23 cellular contexts compared by ENCODE assay signal in the genomic region with DNA sequence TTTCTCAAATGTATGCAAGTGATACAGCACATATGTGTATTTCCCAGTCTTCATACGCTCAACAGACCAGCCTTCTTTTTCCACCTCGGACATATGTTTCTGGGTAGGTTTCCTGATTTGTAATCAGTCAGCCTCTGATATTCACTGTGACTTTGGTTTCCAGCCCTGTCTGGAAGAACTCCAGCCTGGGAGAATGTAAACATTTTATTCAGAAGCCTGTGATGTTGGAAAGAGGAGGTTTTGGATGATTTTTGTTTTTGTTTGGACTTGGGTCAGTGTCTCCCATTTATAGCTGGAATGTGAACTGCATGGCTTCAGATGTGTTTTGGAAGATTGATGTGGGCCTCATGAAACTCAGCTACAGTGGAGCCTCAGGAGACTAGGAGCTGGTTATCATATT.
"Had no signal": no experiment of that assay in that cellular context is flagged by ENCODE, and none has a peak within 500 bp of the region (broad histone marks: within the 10 kb centered on the region; RNA-seq: fewer than 3 reads in every experiment).

No MANE protein-coding gene starts in this region.

- H3K4me2 ChIP-seq: KMS-11, SK-N-SH had no signal

- H3K27me3 ChIP-seq: SJCRH30 had no signal

- DNase-seq: activated CD4-positive, alpha-beta memory T cell treated with anti-CD3 and anti-CD28 coated beads, Interleukin-2, amount 10 ng/mL, durations not matched to agents 7 days and 5 days; activated CD4-positive, alpha-beta T cell treated with anti-CD3 and anti-CD28 coated beads, Interleukin-2, amount 10 ng/mL, durations not matched to agents 7 days and 5 days; activated CD4-positive, CD25-positive, alpha-beta regulatory T cell; activated CD8-positive, alpha-beta memory T cell treated with anti-CD3 and anti-CD28 coated beads, Interleukin-2, amount 50 U/mL, for 4 hours; activated effector memory CD4-positive, alpha-beta T cell treated with Interleukin-2 at 50 U/mL for 16 hours; activated naive CD4-positive, alpha-beta T cell; NCI-H1092; NCI-H1417; NCI-H2029 treated with DMSO at 0.1 percent for 48 hours; NCI-H345; NCI-H510A; NCI-H526 treated with DMSO at 0.1 percent for 48 hours; NCI-H82; RPMI8226; SJCRH30; SK-N-SH; T-helper 1 cell had no signal

- H3K9me3 ChIP-seq: SJCRH30, SK-N-SH had no signal

- H3K4me1 ChIP-seq: SJCRH30 had no signal

- H3K9ac ChIP-seq: KMS-11, SK-N-SH had no signal

- H3K4me3 ChIP-seq: SJCRH30 had no signal

- H3K27ac ChIP-seq: KMS-11, SJCRH30, VCaP had no signal

- H3K36me3 ChIP-seq: SJCRH30 had no signal

- H3K4me3 Mint-ChIP-seq: activated CD4-positive, alpha-beta memory T cell treated with anti-CD3 and anti-CD28 coated beads, Interleukin-2, amount 10 ng/mL, durations not matched to agents 7 days and 5 days; activated CD4-positive, alpha-beta T cell treated with anti-CD3 and anti-CD28 coated beads, Interleukin-2, amount 10 ng/mL, durations not matched to agents 7 days and 5 days; activated T-helper 1 cell treated with anti-CD3 and anti-CD28 coated beads, Interleukin-12 subunit alpha, Interleukin-12 subunit beta, Interleukin-2, Interleukin-4 antibody, amounts not matched to agents 30 ng/mL and 10 ng/mL and 1 ng/mL, durations not matched to agents 14 hours and 24 hours and 36 hours had no signal

- H3K27me3 Mint-ChIP-seq: activated CD4-positive, alpha-beta memory T cell treated with anti-CD3 and anti-CD28 coated beads, Interleukin-2, amount 10 ng/mL, durations not matched to agents 7 days and 5 days; activated CD4-positive, alpha-beta T cell treated with anti-CD3 and anti-CD28 coated beads, Interleukin-2, amount 10 ng/mL, durations not matched to agents 7 days and 5 days had no signal

- ATAC-seq: activated naive CD4-positive, alpha-beta T cell treated with anti-CD3 and anti-CD28 coated beads, Interleukin-2, amount 50 U/mL, for 72 hours; Panc1; Right ventricle myocardium inferior had no signal
